In the genomic region with DNA sequence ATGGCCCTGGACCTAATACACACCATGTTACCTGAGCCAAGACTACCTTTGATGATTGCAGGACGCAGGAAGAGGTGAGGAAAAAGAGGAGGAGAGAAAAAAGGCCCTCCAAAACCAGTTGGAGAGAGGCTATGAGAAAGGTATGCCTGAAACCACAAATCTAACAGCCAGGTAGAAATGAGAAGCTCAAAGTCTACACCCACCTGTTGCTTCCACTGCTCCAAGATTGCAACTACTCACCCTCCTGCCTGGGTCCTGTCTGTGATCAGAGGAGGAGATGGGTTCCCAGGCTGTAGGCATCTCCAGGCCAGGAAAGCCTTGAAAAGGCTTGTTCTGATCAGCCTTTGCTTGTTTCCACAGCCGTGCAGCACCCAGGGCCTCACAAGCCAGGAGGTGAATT, we compare ENCODE assay signal across 7 cellular contexts.
"Had no signal": no experiment of that assay in that cellular context is flagged by ENCODE, and none has a peak within 500 bp of the region (broad histone marks: within the 10 kb centered on the region; RNA-seq: fewer than 3 reads in every experiment).

No MANE protein-coding gene starts in this region.

- DNase-seq: H9, HCEC 1CT, HFFc6, KG1 had no signal

- H3K27ac ChIP-seq: HL-60 had no signal

- ATAC-seq: GM23338, K562 had no signal

- H3K4me3 ChIP-seq: GM23338, K562 had no signal
